Comparison of ENCODE assay signal across 18 cellular contexts in the genomic region with DNA sequence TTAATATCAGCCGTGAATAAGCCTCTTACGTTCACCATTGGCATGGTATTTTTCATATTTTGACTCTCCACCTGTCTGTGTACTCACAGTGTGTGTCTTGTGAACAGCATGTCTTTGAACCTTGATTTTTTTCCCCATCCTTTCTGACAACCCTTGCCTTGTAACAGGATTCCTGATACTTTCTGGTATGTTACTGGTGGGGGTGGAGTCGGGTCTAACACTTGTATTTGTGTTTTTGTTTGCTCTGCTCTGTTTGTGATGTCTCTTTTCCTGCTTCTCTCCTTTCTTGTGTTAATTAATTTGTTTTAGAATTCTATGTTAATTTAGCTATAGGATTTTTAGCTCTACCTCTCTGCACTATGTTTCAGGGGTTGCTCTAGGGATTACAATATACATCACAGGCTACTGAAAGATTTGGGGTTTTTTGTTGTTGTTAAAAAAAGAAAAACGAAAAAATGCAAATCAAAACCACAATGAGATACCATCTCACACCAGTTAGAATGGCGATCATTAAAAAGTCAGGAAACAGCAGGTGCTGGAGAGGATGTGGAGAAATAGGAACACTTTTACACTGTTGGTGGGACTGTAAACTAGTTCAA.
"Had no signal": no experiment of that assay in that cellular context is flagged by ENCODE, and none has a peak within 500 bp of the region (broad histone marks: within the 10 kb centered on the region; RNA-seq: fewer than 3 reads in every experiment).

No MANE protein-coding gene starts in this region.

- H3K27ac ChIP-seq: right atrium auricular region, skin epidermis, suprapubic skin, upper lobe of left lung had no signal

- H3K4me1 ChIP-seq: right atrium auricular region, suprapubic skin, upper lobe of left lung had no signal

- H3K4me1 Mint-ChIP-seq: nephron had no signal

- H3K9me3 ChIP-seq: right atrium auricular region, suprapubic skin, upper lobe of left lung had no signal

- H3K36me3 ChIP-seq: right atrium auricular region, suprapubic skin, upper lobe of left lung had no signal

- H3K36me3 Mint-ChIP-seq: T-cell had no signal

- H3K4me3 ChIP-seq: right atrium auricular region, skin epidermis, suprapubic skin, upper lobe of left lung had no signal

- H3K27ac Mint-ChIP-seq: nephron, T-cell had no signal

- FAIRE-seq: astrocyte, colon, endometrium had no signal

- ATAC-seq: activated CD4-positive, CD25-positive, alpha-beta regulatory T cell treated with anti-CD3 and anti-CD28 coated beads, Interleukin-2, amount 50 U/mL, for 24 hours; T-cell had no signal

- H3K9me3 Mint-ChIP-seq: nephron, T-cell had no signal

- H3K4me3 Mint-ChIP-seq: nephron, T-cell had no signal

- DNase-seq: activated CD4-positive, alpha-beta T cell treated with anti-CD3 and anti-CD28 coated beads, Interleukin-2, amount 50 U/mL, for 1 hour; activated CD8-positive, alpha-beta memory T cell treated with anti-CD3 and anti-CD28 coated beads for 24 hours; activated naive CD4-positive, alpha-beta T cell treated with Interleukin-2 at 50 U/mL for 16 hours; occipital lobe; stimulated activated CD4-positive, alpha-beta T cell treated with anti-CD3 and anti-CD28 coated beads, Interleukin-15, amount 100 ng/mL, for 24 hours; stimulated activated CD4-positive, alpha-beta T cell treated with anti-CD3 and anti-CD28 coated beads, Interleukin-4, amount 100 ng/mL, for 1 hour; stimulated activated naive CD4-positive, alpha-beta T cell treated with Interleukin-2 at 50 U/mL for 16 hours; T-cell; T-helper 9 cell; upper lobe of left lung had no signal

- H3K27me3 ChIP-seq: right atrium auricular region, upper lobe of left lung had no signal
